ENCODE assay signal across 11 cellular contexts in the genomic region with DNA sequence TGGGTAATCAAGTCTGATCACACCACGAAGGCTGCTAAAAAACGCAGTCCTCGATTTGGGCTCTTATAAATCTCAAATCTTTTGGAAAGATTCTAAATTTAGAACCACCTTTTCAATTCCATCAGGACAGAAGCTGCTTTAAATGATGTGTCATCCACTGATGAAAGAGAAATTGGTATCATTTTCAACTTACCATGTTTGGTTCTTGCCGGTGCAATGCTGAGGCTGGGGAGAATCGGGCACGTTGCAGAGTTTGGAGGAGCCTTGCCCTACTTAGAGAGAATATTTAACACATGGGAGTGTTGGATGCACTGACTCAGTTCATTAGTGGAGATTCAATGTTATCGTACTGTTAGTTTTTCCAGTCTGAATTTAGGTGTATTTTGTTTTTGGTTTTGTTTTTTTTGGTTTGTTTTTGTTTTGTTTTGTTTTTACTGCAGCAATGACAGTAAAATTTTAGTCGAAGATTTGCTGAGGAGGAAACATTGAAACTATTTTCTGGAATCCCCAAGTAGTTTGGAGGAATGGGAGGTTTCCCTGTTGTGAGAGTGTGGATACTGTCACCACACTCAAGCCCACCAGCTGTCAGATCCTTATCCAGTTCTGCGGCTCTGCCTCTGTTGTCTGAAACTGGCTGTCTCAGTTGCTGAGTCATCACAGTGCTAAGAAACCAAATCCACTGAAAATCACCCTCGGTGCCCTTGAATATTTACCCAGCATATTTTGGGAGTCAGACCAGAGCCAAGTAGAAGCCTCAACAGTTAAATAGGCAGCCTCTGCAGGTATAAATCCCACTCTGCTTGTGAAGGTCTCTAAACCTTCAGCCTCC.
DNase-seq lines count a peak whose midpoint lies in the region; ATAC-seq, FAIRE-seq and TF ChIP-seq lines count a peak whose summit lies in the region.
"Had no signal": no experiment of that assay in that cellular context is flagged by ENCODE, and none has a peak within 500 bp of the region (broad histone marks: within the 10 kb centered on the region; RNA-seq: fewer than 3 reads in every experiment).

No MANE protein-coding gene starts in this region.

- no peak for TF ChIP-seq POLR2A in HepG2 (IDR thresholded peaks at IDR 0.05; ENCODE audit: insufficient read depth in 1 of 2, low read depth in 2 of 2, low read length in 2 of 2)
- TF ChIP-seq POLR2A in right lobe of liver (IDR thresholded peaks at IDR 0.05), result no peak

- no peak overlapping the region for H2BK5ac ChIP-seq in mesendoderm (ENCODE audit: low read length)

- no peak overlapping the region for H2BK15ac ChIP-seq in mesendoderm (replicated peaks; ENCODE audit: low read depth)

- intact Hi-C loops in HepG2 (cut with micrococcal nuclease; ENCODE audit: unreplicated experiment) (no loop called here), right lobe of liver (cut with DNase I) (no loop called here)

- H3K9ac ChIP-seq in HepG2 (ENCODE audit: insufficient read depth, low read depth, low read length) (no peak overlapping the region), mesendoderm (ENCODE audit: low read length) (no peak overlapping the region)

- H3K23ac ChIP-seq in mesendoderm (ENCODE audit: low read length), result no peak overlapping the region

- TF ChIP-seq RAD21 in HepG2 (CRISPR knock-in tag; IDR thresholded peaks at IDR 0.05), result no peak

- H3K79me2 ChIP-seq in HepG2 (ENCODE audit: insufficient read depth, low read length), result no peaks in the 10 kb centered on the region
- no peaks in the 10 kb centered on the region for H3K79me2 ChIP-seq in mesendoderm (ENCODE audit: control insufficient read depth, insufficient read depth, low read length)

- H3K18ac ChIP-seq in mesendoderm (ENCODE audit: low read length), result peak overlapping the region; percentile 77

- peak overlapping the region; percentile 58 for H3K56ac ChIP-seq in mesendoderm (ENCODE audit: low read length)

- no peaks in the 10 kb centered on the region for H3K27me3 ChIP-seq in HepG2 (ENCODE audit: control insufficient read depth in 1 of 2, insufficient read depth in 2 of 2, low read length in 2 of 2)
- no peaks in the 10 kb centered on the region for H3K27me3 ChIP-seq in right lobe of liver
- no peaks in the 10 kb centered on the region for H3K27me3 ChIP-seq in mesendoderm (ENCODE audit: insufficient read depth, low read length, poor library complexity)

- H4K20me1 ChIP-seq in HepG2 (ENCODE audit: insufficient read depth, low read length), result no peaks in the 10 kb centered on the region

- no peaks in the 10 kb centered on the region for H3K79me1 ChIP-seq in mesendoderm (ENCODE audit: low read length)

- H3K4me3 ChIP-seq in HepG2 (replicated peaks in 1 of 3; ENCODE audit: insufficient read depth in 1 of 3, low read depth in 2 of 3, low read length in 3 of 3) (no peak overlapping the region), right lobe of liver (no peak overlapping the region), mesendoderm (ENCODE audit: low read length) (no peak overlapping the region)
- H3K4me3 ChIP-seq: mucosa of descending colon had no signal

- BruUV-seq in HepG2 (replicated peaks; lab: Mats Ljungman, UMichigan), result no TSS peak

- POLR2A ChIA-PET in HepG2 (lab: Yijun Ruan, JAX), result no interaction called here

- H3K4me2 ChIP-seq in HepG2 (ENCODE audit: low read depth, low read length) (no peak overlapping the region), mesendoderm (ENCODE audit: low read length) (no peak overlapping the region)

- ATAC-seq in HepG2 (no peak), right lobe of liver (no peak), HG03039 (IDR thresholded peaks at IDR 0.05; ENCODE audit: unreplicated experiment) (no peak), HG02981 (IDR thresholded peaks at IDR 0.05; ENCODE audit: unreplicated experiment) (no peak)
- ATAC-seq: mucosa of descending colon had no signal

- H2AK5ac ChIP-seq in mesendoderm (ENCODE audit: low read length), result no peak overlapping the region

- H3K4me1 ChIP-seq in HepG2 (ENCODE audit: insufficient read depth, low read length) (no peaks in the 10 kb centered on the region), right lobe of liver (no peaks in the 10 kb centered on the region), mesendoderm (ENCODE audit: control insufficient read depth, low read depth, low read length) (peaks cover 5% of the 10 kb centered on the region)

- TF ChIP-seq EP300 in HepG2 (IDR thresholded peaks at IDR 0.05; ENCODE audit: low read depth in 2 of 2, low read length in 2 of 2) (no peak), HepG2 (CRISPR knock-in tag; IDR thresholded peaks at IDR 0.05; ENCODE audit: borderline replicate concordance) (no peak)

- TF ChIP-seq CTCF in HepG2 (CRISPR knock-in tag; IDR thresholded peaks at IDR 0.05) (no peak), right lobe of liver (IDR thresholded peaks at IDR 0.05) (no peak)

- in situ Hi-C loops in HepG2 (cut with HindIII; ENCODE audit: extremely low pct_ligation_motif_present, low pct_unique_long_range_greater_than_20kb), result no loop called here

- no peak for FAIRE-seq in HepG2 (lab: Jason Lieb, UNC)

- H2AFZ ChIP-seq in HepG2 (ENCODE audit: low read length), result no peak overlapping the region

- H3K27ac ChIP-seq in HepG2 (ENCODE audit: extremely low read length, insufficient read depth, low read length), result no peak overlapping the region
- H3K27ac ChIP-seq in right lobe of liver, result no peak overlapping the region
- peak overlapping the region; percentile 11 for H3K27ac ChIP-seq in mesendoderm (ENCODE audit: low read depth, low read length)

- H3K4ac ChIP-seq in mesendoderm (ENCODE audit: low read depth, low read length), result no peak overlapping the region

- no peak overlapping the region for H2BK120ac ChIP-seq in mesendoderm (ENCODE audit: low read depth, low read length)

- WGBS in HepG2 (ENCODE audit: low lambda C conversion rate), result 15% methylated on average over 10 of the region's 10 CpGs
- 34% methylated on average over 10 of the region's 10 CpGs for WGBS in right lobe of liver (ENCODE audit: insufficient coverage, low coverage, low lambda C conversion rate, missing lambda C conversion rate)
- WGBS in mesendoderm (ENCODE audit: extremely low coverage, insufficient coverage, low lambda C conversion rate), result no CpG with 5 or more reads among the region's 10 CpGs

- H3K9me3 ChIP-seq in HepG2 (ENCODE audit: low read length) (peaks cover 18% of the 10 kb centered on the region; the same call in 1 of the 2 replicates), right lobe of liver (no peaks in the 10 kb centered on the region)
- H3K9me3 ChIP-seq: mucosa of descending colon had no signal

- no peak overlapping the region for H4K5ac ChIP-seq in mesendoderm (ENCODE audit: low read length)

- no peak for DNase-seq in HepG2 (ENCODE audit: low spot score)
- DNase-seq in right lobe of liver, result no peak
- peak; percentile 68 for DNase-seq in astrocyte of the hippocampus (ENCODE audit: low read depth, low spot score)
- peak; percentile 68 for DNase-seq in mesendoderm
- no peak for DNase-seq in T-helper 1 cell
- no peak for DNase-seq in SKM-1 (lab: John Stamatoyannopoulos, UW; ENCODE audit: unreplicated experiment)
- DNase-seq: AML-193; effector memory CD4-positive, alpha-beta T cell; mucosa of descending colon had no signal

- H3K36me3 ChIP-seq in HepG2 (replicated peaks in 1 of 2; ENCODE audit: control insufficient read depth in 1 of 2, insufficient read depth in 2 of 2, low read length in 2 of 2) (no peaks in the 10 kb centered on the region), right lobe of liver (no peaks in the 10 kb centered on the region), mesendoderm (ENCODE audit: control insufficient read depth, insufficient read depth, low read length) (no peaks in the 10 kb centered on the region)

- no peak overlapping the region for H4K8ac ChIP-seq in mesendoderm (ENCODE audit: low read depth, low read length)

- CTCF ChIA-PET in HepG2 (lab: Yijun Ruan, JAX; ENCODE audit: low intra/inter-chr PET ratio, low total read pairs), result no interaction called here

TF ChIP-seq in HepG2, 621 proteins besides CTCF, POLR2A, EP300 and RAD21:
- TF ChIP-seq MAFK (conservative IDR thresholded peaks at IDR 0.05 in 1 of 2, IDR thresholded peaks at IDR 0.05 in 1 of 2; ENCODE audit: low read length in 2 of 2) (peak; percentile 81 to 89), MAFF (IDR thresholded peaks at IDR 0.05; ENCODE audit: low read depth, low read length) (peak; percentile 75), NFE2L2 (IDR thresholded peaks at IDR 0.05; ENCODE audit: low read length) (peak; percentile 66; the same call in 1 of the 2 replicates), NFE2 (CRISPR knock-in tag; IDR thresholded peaks at IDR 0.05) (0 out of 2 replicates have a peak, but pooled peaks have one; percentile 42), ZNF558 (CRISPR knock-in tag; IDR thresholded peaks at IDR 0.05; ENCODE audit: borderline replicate concordance) (no peak)
- TF ChIP-seq, protein P1, sequence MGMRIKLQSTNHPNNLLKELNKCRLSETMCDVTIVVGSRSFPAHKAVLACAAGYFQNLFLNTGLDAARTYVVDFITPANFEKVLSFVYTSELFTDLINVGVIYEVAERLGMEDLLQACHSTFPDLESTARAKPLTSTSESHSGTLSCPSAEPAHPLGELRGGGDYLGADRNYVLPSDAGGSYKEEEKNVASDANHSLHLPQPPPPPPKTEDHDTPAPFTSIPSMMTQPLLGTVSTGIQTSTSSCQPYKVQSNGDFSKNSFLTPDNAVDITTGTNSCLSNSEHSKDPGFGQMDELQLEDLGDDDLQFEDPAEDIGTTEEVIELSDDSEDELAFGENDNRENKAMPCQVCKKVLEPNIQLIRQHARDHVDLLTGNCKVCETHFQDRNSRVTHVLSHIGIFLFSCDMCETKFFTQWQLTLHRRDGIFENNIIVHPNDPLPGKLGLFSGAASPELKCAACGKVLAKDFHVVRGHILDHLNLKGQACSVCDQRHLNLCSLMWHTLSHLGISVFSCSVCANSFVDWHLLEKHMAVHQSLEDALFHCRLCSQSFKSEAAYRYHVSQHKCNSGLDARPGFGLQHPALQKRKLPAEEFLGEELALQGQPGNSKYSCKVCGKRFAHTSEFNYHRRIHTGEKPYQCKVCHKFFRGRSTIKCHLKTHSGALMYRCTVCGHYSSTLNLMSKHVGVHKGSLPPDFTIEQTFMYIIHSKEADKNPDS (CRISPR knock-in tag; IDR thresholded peaks at IDR 0.05), result no peak

Comparison
In these comparisons a context has a peak if more than half of its experiments do, and no peak if none do; other contexts are left out.
1. DNase-seq: peak in astrocyte of the hippocampus (single experiment) and mesendoderm (single experiment); none in HepG2 (single experiment), right lobe of liver (0 of 3), T-helper 1 cell (0 of 5) and SKM-1 (single experiment).